In genomic region chr6:1047926-1048595, GRCh38 we compare ENCODE assay signal across 1 cellular context.
TF ChIP-seq lines count a peak whose summit lies in the region.

No MANE protein-coding gene starts in this region.

TF ChIP-seq in HepG2, 621 proteins besides CTCF, POLR2A, EP300 and RAD21 (continued from another document):
- peak; percentile 29; the same call in 1 of the 2 replicates for TF ChIP-seq ZBTB33 (CRISPR knock-in tag; IDR thresholded peaks at IDR 0.05)
- TF ChIP-seq ONECUT2 (CRISPR knock-in tag; IDR thresholded peaks at IDR 0.05), result no peak
- no peak for TF ChIP-seq ZNF138 (CRISPR knock-in tag; IDR thresholded peaks at IDR 0.05; ENCODE audit: low read depth)
- TF ChIP-seq JUNB (CRISPR knock-in tag; IDR thresholded peaks at IDR 0.05; ENCODE audit: borderline replicate concordance), result no peak
- TF ChIP-seq ZNF503 (CRISPR knock-in tag; IDR thresholded peaks at IDR 0.05), result no peak
- peak; percentile 36; the same call in 1 of the 2 replicates for TF ChIP-seq POGZ (CRISPR knock-in tag; IDR thresholded peaks at IDR 0.05)
- no peak for TF ChIP-seq CERS6 (CRISPR knock-in tag; IDR thresholded peaks at IDR 0.05)
